14 cellular contexts compared by ENCODE assay signal in genomic region chr15:25415217-25415616, GRCh38.
"Had no signal": no experiment of that assay in that cellular context is flagged by ENCODE, and none has a peak within 500 bp of the region (broad histone marks: within the 10 kb centered on the region; RNA-seq: fewer than 3 reads in every experiment).

No MANE protein-coding gene starts in this region.

- H3K4me1 ChIP-seq: uterus had no signal

- H3K36me3 ChIP-seq: transverse colon, uterus had no signal

- H3K4me3 Mint-ChIP-seq: stimulated activated naive B cell treated with anti-CD40 and anti-IgM and Interleukin-4, amounts not matched to agents 10 μg/mL and 1 μg/mL and 100 μg/mL, for 72 hours had no signal

- ATAC-seq: heart right ventricle; left colon; mucosa of descending colon; stimulated activated naive B cell treated with anti-CD40 and anti-IgM and Interleukin-4, amounts not matched to agents 10 μg/mL and 1 μg/mL and 100 μg/mL, for 72 hours; T-cell had no signal

- H3K27ac Mint-ChIP-seq: progenitor cell of endocrine pancreas; stimulated activated naive B cell treated with anti-CD40 and anti-IgM and Interleukin-4, amounts not matched to agents 10 μg/mL and 1 μg/mL and 100 μg/mL, for 72 hours; T-cell had no signal

- H3K9me3 ChIP-seq: transverse colon, uterus had no signal

- H3K27me3 Mint-ChIP-seq: progenitor cell of endocrine pancreas; stimulated activated naive B cell treated with anti-CD40 and anti-IgM and Interleukin-4, amounts not matched to agents 10 μg/mL and 1 μg/mL and 100 μg/mL, for 72 hours; T-cell had no signal

- H3K27me3 ChIP-seq: heart right ventricle, transverse colon, uterus had no signal

- H3K27ac ChIP-seq: heart right ventricle, transverse colon, uterus had no signal

- DNase-seq: amygdala; cortex of kidney; heart right ventricle; left colon; mesenchymal stem cell; mucosa of descending colon; retina; stimulated activated CD4-positive, alpha-beta T cell treated with anti-CD3 and anti-CD28 coated beads, Interleukin-2, amount 100 ng/mL, for 48 hours; stimulated activated CD8-positive, alpha-beta memory T cell treated with anti-CD3 and anti-CD28 coated beads, Interleukin-4, amount 100 ng/mL, for 48 hours; stimulated activated naive B cell treated with anti-CD40 and anti-IgM and Interleukin-4, amounts not matched to agents 10 μg/mL and 1 μg/mL and 100 μg/mL, for 72 hours; T-cell; transverse colon; uterus had no signal

- H3K4me3 ChIP-seq: heart right ventricle, mucosa of descending colon, transverse colon, uterus had no signal
